In the genomic region with DNA sequence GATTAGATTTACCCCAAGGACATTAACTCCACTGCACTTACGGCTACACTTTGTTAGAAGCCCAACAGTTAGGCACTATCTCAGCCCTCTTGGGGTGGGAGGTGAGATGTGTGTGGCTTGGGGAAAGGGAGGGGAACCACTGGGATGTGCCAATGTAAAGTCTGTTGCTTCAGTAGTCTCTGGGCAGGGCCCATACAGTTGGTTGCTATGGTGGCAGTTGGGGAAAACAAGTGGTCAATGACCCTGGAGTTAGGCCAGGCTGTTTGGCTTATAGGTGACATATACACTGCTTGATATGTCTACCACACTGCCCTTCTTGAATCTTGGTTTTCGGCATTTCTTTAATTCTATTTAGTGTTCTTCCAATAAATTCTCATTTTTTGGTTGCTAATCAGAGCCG, we compare ENCODE assay signal across 21 cellular contexts. TPM values are rescaled to one million over a fixed set of nuclear protein-coding genes. Genes with fewer than 3 reads are reported as not detected.
DNase-seq lines count a peak whose midpoint lies in the region; ATAC-seq, FAIRE-seq and TF ChIP-seq lines count a peak whose summit lies in the region.
"Had no signal": no experiment of that assay in that cellular context is flagged by ENCODE, and none has a peak within 500 bp of the region (broad histone marks: within the 10 kb centered on the region; RNA-seq: fewer than 3 reads in every experiment).

No MANE protein-coding gene starts in this region.

- H3K4me3 ChIP-seq in upper lobe of right lung = no peak overlapping the region
- H3K4me3 ChIP-seq: BLaER1 had no signal

- ATAC-seq in upper lobe of right lung = peak; percentile 47

- no peak overlapping the region for H3K27ac ChIP-seq in upper lobe of right lung
- H3K27ac ChIP-seq: BLaER1 had no signal

- intact Hi-C loops in upper lobe of right lung (cut with DNase I) = no loop called here

- peak; percentile 74 for FAIRE-seq in GM12891 (lab: Jason Lieb, UNC)
- FAIRE-seq: A204.1, D721Med, G401.6, GM19239 had no signal

- no peaks in the 10 kb centered on the region for H3K9me3 ChIP-seq in upper lobe of right lung
- H3K9me3 ChIP-seq: BE2C, BLaER1, Caco-2 had no signal

- no peaks in the 10 kb centered on the region for H3K4me1 ChIP-seq in upper lobe of right lung
- H3K4me1 ChIP-seq: BLaER1 had no signal

- no peaks in the 10 kb centered on the region for H3K27me3 ChIP-seq in upper lobe of right lung
- H3K27me3 ChIP-seq: BE2C, BLaER1 had no signal

- TF ChIP-seq POLR2A in GM12891 (IDR thresholded peaks at IDR 0.05; ENCODE audit: low read depth, low read length) = no peak

- no peaks in the 10 kb centered on the region for H3K36me3 ChIP-seq in upper lobe of right lung
- H3K36me3 ChIP-seq: BE2C, BLaER1 had no signal

- DNase-seq in GM12891 (ENCODE audit: insufficient read length, low spot score) (no peak), HT-29 (ENCODE audit: low spot score) (peak; percentile 26), upper lobe of right lung (no peak), NCI-H345 (lab: John Stamatoyannopoulos, UW) (no peak), NCI-H146 (lab: John Stamatoyannopoulos, UW) (no peak)
- DNase-seq: 8988T; ACHN; BE2C; C1 segment of cervical spinal cord; Caco-2; Calu3; CD4-positive, alpha-beta memory T cell; CD4-positive, CD25-positive, alpha-beta regulatory T cell; CD8-positive, alpha-beta memory T cell; DMS79 treated with DMSO at 0.1 percent for 48 hours; GF-D8 had no signal

- no peak for TF ChIP-seq CTCF in upper lobe of right lung (IDR thresholded peaks at IDR 0.05)

TF ChIP-seq in GM12891, 5 proteins besides CTCF, POLR2A, EP300 and RAD21:
- TF ChIP-seq PAX5 (IDR thresholded peaks at IDR 0.05; ENCODE audit: insufficient read depth, low read length, severe bottlenecking) (no peak), POU2F2 (IDR thresholded peaks at IDR 0.05; ENCODE audit: low read depth, low read length) (no peak), POLR2AphosphoS5 (IDR thresholded peaks at IDR 0.05; ENCODE audit: low read depth, low read length) (no peak), SPI1 (IDR thresholded peaks at IDR 0.05; ENCODE audit: low read depth, low read length) (no peak), TAF1 (IDR thresholded peaks at IDR 0.05; ENCODE audit: low read depth, low read length) (no peak)
TF ChIP-seq in GM12891: peak in this region for 0.

RNA-seq across cellular contexts. Expression of a gene that starts 8.9 kb away (rescaled TPM):
- polyA plus RNA-seq in GM12891 (2012; ENCODE audit: low read depth, missing spikeins) = 10.3 TPM
- 18.1 and 21.3 TPM in 2 replicates for total RNA-seq in HT-29 (2014; rRNA removed; shearing (Covaris generic))
- total RNA-seq in upper lobe of right lung = 41.0 TPM
